ENCODE assay signal across 27 cellular contexts in the genomic region with DNA sequence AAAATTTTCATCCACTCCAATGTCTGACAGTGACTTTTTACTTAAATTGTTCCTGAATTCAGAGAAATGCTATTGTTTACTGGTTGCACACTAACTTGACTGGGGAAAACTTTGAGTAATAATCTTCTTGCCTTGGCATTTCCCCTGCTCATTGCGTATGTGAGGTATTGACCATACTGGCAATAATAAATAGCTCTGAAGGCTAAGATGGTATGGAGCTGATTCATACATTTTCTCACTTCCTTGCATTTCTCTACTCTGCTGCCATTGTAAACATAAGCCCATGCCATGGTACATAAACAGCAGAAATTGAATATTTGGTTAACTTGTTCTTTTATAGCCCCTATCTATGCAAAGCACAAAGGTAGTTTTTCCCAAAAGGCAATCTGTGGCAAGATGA.
DNase-seq lines count a peak whose midpoint lies in the region; ATAC-seq, FAIRE-seq and TF ChIP-seq lines count a peak whose summit lies in the region.
"Had no signal": no experiment of that assay in that cellular context is flagged by ENCODE, and none has a peak within 500 bp of the region (broad histone marks: within the 10 kb centered on the region; RNA-seq: fewer than 3 reads in every experiment).

No MANE protein-coding gene starts in this region.

- TF ChIP-seq CTCF in A549 (IDR thresholded peaks at IDR 0.05) (no peak), RWPE2 (IDR thresholded peaks at IDR 0.05; ENCODE audit: poor library complexity, severe bottlenecking) (no peak)

- ATAC-seq in A549 (no peak), RWPE2 (ENCODE audit: low read depth) (0 out of 3 replicates have a peak, but pooled peaks have one; percentile 14), GM21423 (IDR thresholded peaks at IDR 0.05; ENCODE audit: unreplicated experiment) (no peak), HG03432 (IDR thresholded peaks at IDR 0.05; ENCODE audit: unreplicated experiment) (no peak)
- ATAC-seq: heart right ventricle had no signal

- H3K27ac ChIP-seq in A549 = no peak overlapping the region
- H3K27ac ChIP-seq in RWPE2 (ENCODE audit: poor library complexity, severe bottlenecking) = no peak overlapping the region
- H3K27ac ChIP-seq: brain microvascular endothelial cell, heart right ventricle, neural progenitor cell, stomach, thyroid gland, vagina had no signal

- POLR2A ChIA-PET in A549 (lab: Yijun Ruan, JAX) = interaction anchor here (0.6 kb wide), 1 partner anchor 430 kb away, joined by 3 read pairs; no protein-coding TSS in a partner anchor

- H3K36me3 ChIP-seq in RWPE2 (ENCODE audit: low read depth) = no peaks in the 10 kb centered on the region
- H3K36me3 ChIP-seq: brain microvascular endothelial cell, heart right ventricle, neural progenitor cell, pancreas, stomach, thyroid gland, vagina had no signal

- H3K4me1 ChIP-seq in A549 = peaks cover 19% of the 10 kb centered on the region
- no peaks in the 10 kb centered on the region for H3K4me1 ChIP-seq in RWPE2 (ENCODE audit: insufficient read depth, poor library complexity, severe bottlenecking)
- H3K4me1 ChIP-seq: heart right ventricle, thyroid gland, vagina had no signal

- 50% methylated on average over 1 of the region's 1 CpG for WGBS in A549 (ENCODE audit: missing lambda C conversion rate)

- FAIRE-seq in A549 (lab: Jason Lieb, UNC) = no peak
- FAIRE-seq in GM12891 (lab: Jason Lieb, UNC) = no peak
- FAIRE-seq: H1, pancreas, small intestine had no signal

- TF ChIP-seq POLR2A in A549 (IDR thresholded peaks at IDR 0.05; ENCODE audit: low read length) = no peak
- TF ChIP-seq POLR2A in GM12891 (IDR thresholded peaks at IDR 0.05; ENCODE audit: low read depth, low read length) = no peak

- no peak for TF ChIP-seq RAD21 in A549 (conservative IDR thresholded peaks at IDR 0.05 in 1 of 2, IDR thresholded peaks at IDR 0.05 in 1 of 2)

- no peak for TF ChIP-seq EP300 in A549 (IDR thresholded peaks at IDR 0.05)

- H3K27me3 ChIP-seq in RWPE2 (ENCODE audit: insufficient read depth, poor library complexity, severe bottlenecking) = no peaks in the 10 kb centered on the region
- H3K27me3 ChIP-seq: brain microvascular endothelial cell, heart right ventricle, neural progenitor cell, pancreas, stomach, thyroid gland, vagina had no signal

- DNase-seq in A549 (ENCODE audit: low read depth in 1 of 2, low spot score in 1 of 2) (no peak), GM12891 (ENCODE audit: insufficient read length, low spot score) (no peak), RWPE2 (ENCODE audit: low spot score) (no peak), fibroblast of peridontal ligament (ENCODE audit: extremely low read depth) (peak; percentile 37), germinal center (ENCODE audit: low spot score) (no peak), RPMI8226 (no peak)
- DNase-seq: activated CD4-positive, alpha-beta memory T cell treated with anti-CD3 and anti-CD28 coated beads for 36 hours; activated CD4-positive, alpha-beta T cell treated with anti-CD3 and anti-CD28 coated beads for 1 hour; activated naive CD4-positive, alpha-beta T cell treated with anti-CD3 and anti-CD28 coated beads, Interleukin-2, amount 10 ng/mL, durations not matched to agents 7 days and 5 days; brain microvascular endothelial cell; CD8-positive, alpha-beta memory T cell; DMS 273 treated with DMSO at 0.1 percent for 48 hours; heart right ventricle; Karpas-422; NCI-H2107; NCI-H345; pancreas; retina; SHP77; small intestine; stomach; thyroid gland had no signal

- CTCF ChIA-PET in A549 (lab: Yijun Ruan, JAX) = interaction anchor here (0.7 to 1.2 kb wide), 2 partner anchors 97 to 243 kb away, joined by 3 to 4 read pairs; no protein-coding TSS in a partner anchor

- H3K4me3 ChIP-seq in A549 = no peak overlapping the region
- no peak overlapping the region for H3K4me3 ChIP-seq in RWPE2 (ENCODE audit: severe bottlenecking)
- H3K4me3 ChIP-seq: heart right ventricle, neural progenitor cell, pancreas, stomach, thyroid gland, vagina had no signal

- peak overlapping the region; percentile 4; the same call in 1 of the 3 replicates for H3K4me2 ChIP-seq in A549
- H3K4me2 ChIP-seq: neural progenitor cell had no signal

- H3K9me3 ChIP-seq in A549 (no peaks in the 10 kb centered on the region), RWPE2 (ENCODE audit: severe bottlenecking) (no peaks in the 10 kb centered on the region)
- H3K9me3 ChIP-seq: heart right ventricle, pancreas, stomach, thyroid gland, vagina had no signal

TF ChIP-seq in A549, 52 proteins besides CTCF, POLR2A, EP300 and RAD21:
- no peak for TF ChIP-seq CHD4 (IDR thresholded peaks at IDR 0.05; ENCODE audit: borderline replicate concordance)
- TF ChIP-seq, protein P1, sequence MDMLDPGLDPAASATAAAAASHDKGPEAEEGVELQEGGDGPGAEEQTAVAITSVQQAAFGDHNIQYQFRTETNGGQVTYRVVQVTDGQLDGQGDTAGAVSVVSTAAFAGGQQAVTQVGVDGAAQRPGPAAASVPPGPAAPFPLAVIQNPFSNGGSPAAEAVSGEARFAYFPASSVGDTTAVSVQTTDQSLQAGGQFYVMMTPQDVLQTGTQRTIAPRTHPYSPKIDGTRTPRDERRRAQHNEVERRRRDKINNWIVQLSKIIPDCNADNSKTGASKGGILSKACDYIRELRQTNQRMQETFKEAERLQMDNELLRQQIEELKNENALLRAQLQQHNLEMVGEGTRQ (IDR thresholded peaks at IDR 0.05) = no peak
- TF ChIP-seq FOSB (CRISPR knock-in tag; IDR thresholded peaks at IDR 0.05) = no peak
- no peak for TF ChIP-seq JUNB (IDR thresholded peaks at IDR 0.05)
- TF ChIP-seq, protein P2, sequence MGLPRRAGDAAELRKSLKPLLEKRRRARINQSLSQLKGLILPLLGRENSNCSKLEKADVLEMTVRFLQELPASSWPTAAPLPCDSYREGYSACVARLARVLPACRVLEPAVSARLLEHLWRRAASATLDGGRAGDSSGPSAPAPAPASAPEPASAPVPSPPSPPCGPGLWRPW (IDR thresholded peaks at IDR 0.05) = no peak
- no peak for TF ChIP-seq HEYL (CRISPR knock-in tag; IDR thresholded peaks at IDR 0.05)
- no peak for TF ChIP-seq GATA3 (IDR thresholded peaks at IDR 0.05; ENCODE audit: borderline replicate concordance)
- TF ChIP-seq HOXB13 (CRISPR knock-in tag; IDR thresholded peaks at IDR 0.05; ENCODE audit: low read depth) = no peak
- no peak for TF ChIP-seq RNF2 (IDR thresholded peaks at IDR 0.05; ENCODE audit: borderline replicate concordance, low read depth)
- no peak for TF ChIP-seq TFCP2L1 (CRISPR knock-in tag; IDR thresholded peaks at IDR 0.05)
- no peak for TF ChIP-seq ESRRA (IDR thresholded peaks at IDR 0.05; ENCODE audit: borderline replicate concordance, low read length)
- no peak for TF ChIP-seq ZNF302 (CRISPR knock-in tag; IDR thresholded peaks at IDR 0.05)
- TF ChIP-seq NFE2L2 (conservative IDR thresholded peaks at IDR 0.05; ENCODE audit: low read length) = no peak
- no peak for TF ChIP-seq EHMT2 (IDR thresholded peaks at IDR 0.05; ENCODE audit: low read depth)
- no peak for TF ChIP-seq FOSL2 (IDR thresholded peaks at IDR 0.05)
- TF ChIP-seq FOSL2 (CRISPR knock-in tag; IDR thresholded peaks at IDR 0.05) = no peak
- TF ChIP-seq JUN (IDR thresholded peaks at IDR 0.05) = no peak
TF ChIP-seq in A549: peak in this region for 0.

TF ChIP-seq in GM12891, 5 proteins besides CTCF, POLR2A, EP300 and RAD21:
- TF ChIP-seq SPI1 (IDR thresholded peaks at IDR 0.05; ENCODE audit: low read depth, low read length) (peak; percentile 78), POU2F2 (IDR thresholded peaks at IDR 0.05; ENCODE audit: low read depth, low read length) (no peak)
